In genomic region chr4:38805530-38806145, GRCh38 we compare ENCODE assay signal across 2 cellular contexts.
A peak's percentile ranks its signal among the peaks of the same experiment; 100 is the strongest.
TF ChIP-seq lines count a peak whose summit lies in the region.

No MANE protein-coding gene starts in this region.

TF ChIP-seq in PFSK-1, 5 proteins besides CTCF, POLR2A, EP300 and RAD21:
- TF ChIP-seq TAF1 (IDR thresholded peaks at IDR 0.05; ENCODE audit: borderline replicate concordance, insufficient read depth, low read length) (no peak), FOXP2 (optimal IDR thresholded peaks at IDR 0.05; ENCODE audit: borderline replicate concordance, extremely low read depth, extremely low read length, insufficient read depth) (peak; percentile 25), POLR2AphosphoS5 (IDR thresholded peaks at IDR 0.05; ENCODE audit: low read depth, low read length) (no peak)

TF ChIP-seq in endothelial cell of umbilical vein, 7 proteins besides CTCF, POLR2A, EP300 and RAD21:
- TF ChIP-seq MYC (IDR thresholded peaks at IDR 0.05; ENCODE audit: low read depth, low read length), result no peak
- TF ChIP-seq POLR2AphosphoS5 (IDR thresholded peaks at IDR 0.05; ENCODE audit: insufficient read depth, low read depth, low read length), result peak; percentile 31
